ENCODE assay signal across 8 cellular contexts in the genomic region with DNA sequence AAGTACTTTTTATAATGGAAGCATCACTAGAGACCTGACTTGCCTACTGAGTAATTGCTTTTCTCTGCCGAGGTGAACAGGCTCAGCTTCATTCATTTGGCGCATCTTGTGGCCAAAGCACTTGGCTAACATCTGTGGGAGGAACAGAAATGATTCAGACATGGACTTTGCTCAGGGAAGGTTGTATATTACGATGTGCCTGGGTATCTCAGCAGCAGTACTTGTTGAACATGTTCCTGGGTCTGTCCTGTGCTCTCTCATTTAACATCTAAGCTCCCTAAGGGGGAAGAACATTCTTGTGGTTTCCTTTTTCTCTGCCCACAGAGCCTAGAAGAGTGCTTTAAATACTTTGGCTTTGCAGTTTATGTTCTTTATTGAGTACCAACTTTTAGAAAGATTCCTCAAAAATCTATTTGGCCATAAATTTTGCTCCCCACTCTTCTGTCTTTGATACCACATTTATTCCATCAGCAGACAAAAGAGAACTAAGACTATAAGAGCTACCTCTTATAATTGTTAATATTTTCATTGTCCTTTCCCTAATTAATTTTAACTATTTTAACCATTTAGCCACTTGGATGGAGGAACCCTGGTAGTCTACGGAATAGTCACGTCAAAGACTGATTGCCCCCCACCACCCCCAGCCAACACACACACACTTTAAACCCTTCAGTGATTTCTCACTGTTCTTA.
DNase-seq lines count a peak whose midpoint lies in the region; ATAC-seq and TF ChIP-seq lines count a peak whose summit lies in the region.

No MANE protein-coding gene starts in this region.

- H4K20me1 ChIP-seq in H9 (ENCODE audit: control insufficient read depth, insufficient read depth, insufficient read length) = no peaks in the 10 kb centered on the region

- DNase-seq in DMS53 treated with DMSO at 0.1 percent for 48 hours (lab: John Stamatoyannopoulos, UW; ENCODE audit: unreplicated experiment) (peak; percentile 43), H4 (ENCODE audit: low spot score) (peak; percentile 35), NOMO-1 treated with DMSO at 0.1 percent for 48 hours (lab: John Stamatoyannopoulos, UW; ENCODE audit: unreplicated experiment) (peak; percentile 83), globus pallidus (ENCODE audit: low spot score) (no peak), H9 (no peak)
- no peak for DNase-seq in effector CD8-positive, alpha-beta T cell (lab: John Stamatoyannopoulos, UW)
- DNase-seq in CD4-positive, alpha-beta T cell = no peak

- H3K18ac ChIP-seq in H9 (ENCODE audit: insufficient read length, low read depth, low read length) = no peak overlapping the region

- no peak overlapping the region for H3K4me3 Mint-ChIP-seq in CD4-positive, alpha-beta T cell
- no peak overlapping the region for H3K4me3 Mint-ChIP-seq in H9

- H2AK5ac ChIP-seq in H9 (ENCODE audit: insufficient read length, low read length) = no peak overlapping the region

- peaks cover 0 to 19% (median 0%) of the 10 kb centered on the region in 3 donors for H3K4me1 ChIP-seq in gastroesophageal sphincter
- H3K4me1 ChIP-seq in H9 (ENCODE audit: insufficient read depth, low read length) = no peaks in the 10 kb centered on the region

- no peak for TF ChIP-seq EP300 in gastroesophageal sphincter (IDR thresholded peaks at IDR 0.05)

- no peak overlapping the region for H3K4me2 ChIP-seq in H9 (ENCODE audit: insufficient read depth, insufficient read length, low read length)

- H3K23ac ChIP-seq in H9 (ENCODE audit: insufficient read length, low read depth, low read length) = no peak overlapping the region

- H3K9me3 ChIP-seq in gastroesophageal sphincter (no peaks in the 10 kb centered on the region), H9 (ENCODE audit: control insufficient read depth, low read depth, low read length) (no peaks in the 10 kb centered on the region)
- no peaks in the 10 kb centered on the region for H3K9me3 ChIP-seq in CD4-positive, alpha-beta T cell (ENCODE audit: control insufficient read depth, low read length)

- no peaks in the 10 kb centered on the region for H3K36me3 ChIP-seq in gastroesophageal sphincter

- CTCF ChIA-PET in CD4-positive, alpha-beta T cell (lab: Charles Lee) = interaction anchor here (0.7 to 1.0 kb wide), 2 partner anchors 8 to 9 kb away, joined by 3 read pairs; no protein-coding TSS in a partner anchor

- no peak overlapping the region for H2BK15ac ChIP-seq in H9 (ENCODE audit: low read depth, low read length)

- H3K79me2 ChIP-seq in H9 (ENCODE audit: insufficient read depth, low read length) = no peaks in the 10 kb centered on the region

- ATAC-seq in gastroesophageal sphincter = peak; percentile 51
- ATAC-seq in CD4-positive, alpha-beta T cell (ENCODE audit: poor library complexity) = no peak

- no peaks in the 10 kb centered on the region for H3K23me2 ChIP-seq in H9 (ENCODE audit: insufficient read length, low read depth, low read length, poor library complexity, severe bottlenecking)

- no peaks in the 10 kb centered on the region for H3K27me3 ChIP-seq in gastroesophageal sphincter
- H3K27me3 ChIP-seq in CD4-positive, alpha-beta T cell (ENCODE audit: control insufficient read depth, insufficient read depth, low read length) = no peaks in the 10 kb centered on the region
- no peaks in the 10 kb centered on the region for H3K27me3 ChIP-seq in H9 (ENCODE audit: insufficient read depth, low read length)

- no peak for TF ChIP-seq POLR2A in gastroesophageal sphincter (IDR thresholded peaks at IDR 0.05)

- H4K5ac ChIP-seq in H9 (ENCODE audit: insufficient read length, low read depth, low read length) = no peak overlapping the region

- H3K4ac ChIP-seq in H9 (ENCODE audit: low read depth, low read length) = no peak overlapping the region

- no peak overlapping the region for H2BK12ac ChIP-seq in H9 (ENCODE audit: insufficient read length, low read depth, low read length)

- no peak overlapping the region for H4K91ac ChIP-seq in H9 (ENCODE audit: insufficient read length, low read depth, low read length)

- no peak overlapping the region for H2BK20ac ChIP-seq in H9 (ENCODE audit: low read depth, low read length, poor library complexity, severe bottlenecking)

- H3T11ph ChIP-seq in H9 (ENCODE audit: low read length) = no peak overlapping the region

- POLR2A ChIA-PET in CD4-positive, alpha-beta T cell (lab: Charles Lee) = interaction anchor here (1.5 kb wide), 1 partner anchor 33 kb away, joined by 3 read pairs; no protein-coding TSS in a partner anchor

- intact Hi-C loops in CD4-positive, alpha-beta T cell (cut with DNase I, micrococcal nuclease) = no loop called here

- H3K9ac ChIP-seq in H9 (ENCODE audit: extremely low read depth, insufficient read length, low read length) = no peak overlapping the region

- H3K14ac ChIP-seq in H9 (ENCODE audit: insufficient read depth, low read length) = no peak overlapping the region

- no peak overlapping the region for H3K4me3 ChIP-seq in gastroesophageal sphincter

- H4K8ac ChIP-seq in H9 (replicated peaks; ENCODE audit: insufficient read length, low read depth, low read length) = no peak overlapping the region

- H3K36me3 Mint-ChIP-seq in CD4-positive, alpha-beta T cell (ENCODE audit: low read depth) = no peaks in the 10 kb centered on the region
- H3K36me3 Mint-ChIP-seq in H9 (ENCODE audit: insufficient read depth in 1 of 3, low read depth in 3 of 3) = no peaks in the 10 kb centered on the region

- WGBS in gastroesophageal sphincter (ENCODE audit: low coverage in 1 of 2), 2 donors = 77 to 79% methylated on average over 3 to 5 of the region's 5 CpGs
- no CpG with 5 or more reads among the region's 5 CpGs for WGBS in H9 (ENCODE audit: extremely low coverage, insufficient read length, low lambda C conversion rate)

- no peak overlapping the region for H3K56ac ChIP-seq in H9 (ENCODE audit: insufficient read length, low read depth, low read length)

- TF ChIP-seq CTCF in gastroesophageal sphincter (IDR thresholded peaks at IDR 0.05) (no peak), H9 (conservative IDR thresholded peaks at IDR 0.05) (no peak)
- no peak for TF ChIP-seq CTCF in CD4-positive, alpha-beta T cell (IDR thresholded peaks at IDR 0.05)

- H3K9me3 Mint-ChIP-seq in CD4-positive, alpha-beta T cell = no peaks in the 10 kb centered on the region
- H3K9me3 Mint-ChIP-seq in H9 = no peaks in the 10 kb centered on the region

- no peaks in the 10 kb centered on the region for H3K27me3 Mint-ChIP-seq in CD4-positive, alpha-beta T cell
- no peaks in the 10 kb centered on the region for H3K27me3 Mint-ChIP-seq in H9 (ENCODE audit: low read depth)

- no peak overlapping the region for H3K27ac Mint-ChIP-seq in CD4-positive, alpha-beta T cell
- H3K27ac Mint-ChIP-seq in H9 = no peak overlapping the region

- no peak overlapping the region for H2AFZ ChIP-seq in H9 (ENCODE audit: low read length)

- no peak overlapping the region for H2BK5ac ChIP-seq in H9 (ENCODE audit: insufficient read length, low read length)

- H3K79me1 ChIP-seq in H9 (ENCODE audit: insufficient read depth, low read depth, low read length, poor library complexity, severe bottlenecking) = no peaks in the 10 kb centered on the region

- no peak overlapping the region for H2BK120ac ChIP-seq in H9 (ENCODE audit: low read depth, low read length, poor library complexity, severe bottlenecking)

- H3K27ac ChIP-seq in gastroesophageal sphincter (no peak overlapping the region), H9 (ENCODE audit: insufficient read length, low read depth, low read length) (no peak overlapping the region)
- no peak overlapping the region for H3K27ac ChIP-seq in CD4-positive, alpha-beta T cell (ENCODE audit: low read depth, low read length)

- peaks cover 15% of the 10 kb centered on the region for H3K4me1 Mint-ChIP-seq in CD4-positive, alpha-beta T cell (ENCODE audit: low read depth)
- H3K4me1 Mint-ChIP-seq in H9 = 0 out of 4 replicates have a peak, but pooled peaks cover 0 to 4% of the 10 kb centered on the region in 2 experiments

Comparison
In these comparisons a context has a peak if more than half of its experiments do, and no peak if none do; other contexts are left out.
1. DNase-seq: peak in DMS53 treated with DMSO at 0.1 percent for 48 hours (single experiment), H4 (single experiment) and NOMO-1 treated with DMSO at 0.1 percent for 48 hours (single experiment); none in globus pallidus (single experiment), effector CD8-positive, alpha-beta T cell (single experiment), CD4-positive, alpha-beta T cell (0 of 10) and H9 (single experiment).